ENCODE assay signal across 2 cellular contexts in the genomic region with DNA sequence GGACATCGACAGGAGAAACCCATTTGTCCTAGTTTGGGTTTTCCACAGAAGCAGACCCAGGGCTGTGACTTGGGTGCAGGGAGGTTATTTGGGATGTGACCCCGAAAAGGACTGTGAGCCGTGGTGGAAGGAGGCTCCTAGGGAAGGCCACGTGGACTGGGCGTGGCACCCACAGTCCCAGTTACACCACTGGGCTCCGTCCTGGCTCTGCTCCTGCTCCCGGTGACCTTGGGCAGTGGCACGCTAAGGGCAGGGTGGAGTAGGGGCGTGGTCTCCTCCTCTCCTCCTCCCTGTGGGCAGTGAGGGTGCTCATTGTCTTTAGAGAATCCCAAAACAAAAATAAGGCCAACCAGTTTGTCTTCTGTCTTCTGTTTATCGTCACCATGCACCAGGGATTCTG.
A peak's percentile ranks its signal among the peaks of the same experiment; 100 is the strongest.
TF ChIP-seq lines count a peak whose summit lies in the region.

No MANE protein-coding gene starts in this region.

TF ChIP-seq in liver, 16 proteins besides CTCF, POLR2A, EP300 and RAD21:
- TF ChIP-seq, protein P1, sequence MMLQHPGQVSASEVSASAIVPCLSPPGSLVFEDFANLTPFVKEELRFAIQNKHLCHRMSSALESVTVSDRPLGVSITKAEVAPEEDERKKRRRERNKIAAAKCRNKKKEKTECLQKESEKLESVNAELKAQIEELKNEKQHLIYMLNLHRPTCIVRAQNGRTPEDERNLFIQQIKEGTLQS (IDR thresholded peaks at IDR 0.05), result no peak
- peak; percentile 34 to 55 for TF ChIP-seq HNF4A (conservative IDR thresholded peaks at IDR 0.05)
- peak; percentile 48 to 64 for TF ChIP-seq RXRA (IDR thresholded peaks at IDR 0.05)
- TF ChIP-seq, protein P2, sequence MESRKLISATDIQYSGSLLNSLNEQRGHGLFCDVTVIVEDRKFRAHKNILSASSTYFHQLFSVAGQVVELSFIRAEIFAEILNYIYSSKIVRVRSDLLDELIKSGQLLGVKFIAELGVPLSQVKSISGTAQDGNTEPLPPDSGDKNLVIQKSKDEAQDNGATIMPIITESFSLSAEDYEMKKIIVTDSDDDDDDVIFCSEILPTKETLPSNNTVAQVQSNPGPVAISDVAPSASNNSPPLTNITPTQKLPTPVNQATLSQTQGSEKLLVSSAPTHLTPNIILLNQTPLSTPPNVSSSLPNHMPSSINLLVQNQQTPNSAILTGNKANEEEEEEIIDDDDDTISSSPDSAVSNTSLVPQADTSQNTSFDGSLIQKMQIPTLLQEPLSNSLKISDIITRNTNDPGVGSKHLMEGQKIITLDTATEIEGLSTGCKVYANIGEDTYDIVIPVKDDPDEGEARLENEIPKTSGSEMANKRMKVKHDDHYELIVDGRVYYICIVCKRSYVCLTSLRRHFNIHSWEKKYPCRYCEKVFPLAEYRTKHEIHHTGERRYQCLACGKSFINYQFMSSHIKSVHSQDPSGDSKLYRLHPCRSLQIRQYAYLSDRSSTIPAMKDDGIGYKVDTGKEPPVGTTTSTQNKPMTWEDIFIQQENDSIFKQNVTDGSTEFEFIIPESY (IDR thresholded peaks at IDR 0.05), result no peak
- no peak for TF ChIP-seq JUND (IDR thresholded peaks at IDR 0.05)
- no peak for TF ChIP-seq NR2F2 (IDR thresholded peaks at IDR 0.05)
- TF ChIP-seq FOXA1 (IDR thresholded peaks at IDR 0.05), result no peak
- TF ChIP-seq EGR1 (IDR thresholded peaks at IDR 0.05; ENCODE audit: low read depth in 2 of 2), result no peak
- TF ChIP-seq FOXA2 (IDR thresholded peaks at IDR 0.05), result no peak
- TF ChIP-seq GABPA (IDR thresholded peaks at IDR 0.05 in 1 of 2, conservative IDR thresholded peaks at IDR 0.05 in 1 of 2), result no peak
- TF ChIP-seq, protein P3, sequence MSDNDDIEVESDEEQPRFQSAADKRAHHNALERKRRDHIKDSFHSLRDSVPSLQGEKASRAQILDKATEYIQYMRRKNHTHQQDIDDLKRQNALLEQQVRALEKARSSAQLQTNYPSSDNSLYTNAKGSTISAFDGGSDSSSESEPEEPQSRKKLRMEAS (IDR thresholded peaks at IDR 0.05), result no peak
- no peak for TF ChIP-seq YY1 (IDR thresholded peaks at IDR 0.05)
- TF ChIP-seq, protein P4, sequence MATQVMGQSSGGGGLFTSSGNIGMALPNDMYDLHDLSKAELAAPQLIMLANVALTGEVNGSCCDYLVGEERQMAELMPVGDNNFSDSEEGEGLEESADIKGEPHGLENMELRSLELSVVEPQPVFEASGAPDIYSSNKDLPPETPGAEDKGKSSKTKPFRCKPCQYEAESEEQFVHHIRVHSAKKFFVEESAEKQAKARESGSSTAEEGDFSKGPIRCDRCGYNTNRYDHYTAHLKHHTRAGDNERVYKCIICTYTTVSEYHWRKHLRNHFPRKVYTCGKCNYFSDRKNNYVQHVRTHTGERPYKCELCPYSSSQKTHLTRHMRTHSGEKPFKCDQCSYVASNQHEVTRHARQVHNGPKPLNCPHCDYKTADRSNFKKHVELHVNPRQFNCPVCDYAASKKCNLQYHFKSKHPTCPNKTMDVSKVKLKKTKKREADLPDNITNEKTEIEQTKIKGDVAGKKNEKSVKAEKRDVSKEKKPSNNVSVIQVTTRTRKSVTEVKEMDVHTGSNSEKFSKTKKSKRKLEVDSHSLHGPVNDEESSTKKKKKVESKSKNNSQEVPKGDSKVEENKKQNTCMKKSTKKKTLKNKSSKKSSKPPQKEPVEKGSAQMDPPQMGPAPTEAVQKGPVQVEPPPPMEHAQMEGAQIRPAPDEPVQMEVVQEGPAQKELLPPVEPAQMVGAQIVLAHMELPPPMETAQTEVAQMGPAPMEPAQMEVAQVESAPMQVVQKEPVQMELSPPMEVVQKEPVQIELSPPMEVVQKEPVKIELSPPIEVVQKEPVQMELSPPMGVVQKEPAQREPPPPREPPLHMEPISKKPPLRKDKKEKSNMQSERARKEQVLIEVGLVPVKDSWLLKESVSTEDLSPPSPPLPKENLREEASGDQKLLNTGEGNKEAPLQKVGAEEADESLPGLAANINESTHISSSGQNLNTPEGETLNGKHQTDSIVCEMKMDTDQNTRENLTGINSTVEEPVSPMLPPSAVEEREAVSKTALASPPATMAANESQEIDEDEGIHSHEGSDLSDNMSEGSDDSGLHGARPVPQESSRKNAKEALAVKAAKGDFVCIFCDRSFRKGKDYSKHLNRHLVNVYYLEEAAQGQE (IDR thresholded peaks at IDR 0.05), result no peak
- TF ChIP-seq HNF4G (IDR thresholded peaks at IDR 0.05), result no peak
- TF ChIP-seq SP1 (IDR thresholded peaks at IDR 0.05), result peak; percentile 12
- no peak for TF ChIP-seq TAF1 (conservative IDR thresholded peaks at IDR 0.05)
TF ChIP-seq in liver: peak in this region for 3.

TF ChIP-seq in HepG2, 621 proteins besides CTCF, POLR2A, EP300 and RAD21:
- no peak for TF ChIP-seq HMGA1 (CRISPR knock-in tag; conservative IDR thresholded peaks at IDR 0.05)
- TF ChIP-seq PRMT3 (CRISPR knock-in tag; IDR thresholded peaks at IDR 0.05; ENCODE audit: borderline replicate concordance, low read depth), result no peak
- no peak for TF ChIP-seq PLRG1 (conservative IDR thresholded peaks at IDR 0.05)
